13 cellular contexts compared by ENCODE assay signal in the genomic region with DNA sequence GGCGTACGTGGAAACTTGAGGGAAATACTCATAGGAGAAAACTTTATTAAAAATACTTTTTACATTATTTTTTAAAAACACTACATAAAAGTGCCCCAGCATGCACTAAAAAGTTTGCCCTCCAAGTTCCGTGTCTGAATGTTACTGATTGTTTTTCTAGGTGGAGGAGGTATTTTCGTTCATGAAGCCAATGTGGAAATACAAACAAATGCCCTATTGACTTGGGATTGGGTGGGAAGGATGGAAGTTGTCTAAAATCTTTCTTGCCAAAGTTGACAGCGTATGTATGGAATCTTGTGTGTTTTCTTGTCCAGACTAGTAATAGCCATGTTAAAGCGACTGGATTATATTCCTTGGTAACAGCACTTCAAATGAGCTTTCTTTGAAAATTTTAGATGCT. TPM values are rescaled to one million over a fixed set of nuclear protein-coding genes. Genes with fewer than 3 reads are reported as not detected.
DNase-seq lines count a peak whose midpoint lies in the region; ATAC-seq, FAIRE-seq and TF ChIP-seq lines count a peak whose summit lies in the region.
"Had no signal": no experiment of that assay in that cellular context is flagged by ENCODE, and none has a peak within 500 bp of the region (broad histone marks: within the 10 kb centered on the region; RNA-seq: fewer than 3 reads in every experiment).

No MANE protein-coding gene starts in this region.

- H3K27me3 ChIP-seq in ascending aorta (no peaks in the 10 kb centered on the region), keratinocyte (ENCODE audit: control insufficient read depth, extremely low read depth, insufficient read depth, low read length) (no peaks in the 10 kb centered on the region), tibial nerve (peaks cover 0 to 7% of the 10 kb centered on the region in 2 donors)

- peaks cover 4% of the 10 kb centered on the region for H3K9me1 ChIP-seq in keratinocyte (ENCODE audit: control insufficient read depth, extremely low read depth, insufficient read depth, low read length)

- intact Hi-C loops in ascending aorta (cut with DNase I), result no loop called here

- H3K9ac ChIP-seq in keratinocyte (ENCODE audit: control insufficient read depth, extremely low read depth, insufficient read depth, low read length), result peak overlapping the region; percentile 84

- peak overlapping the region; percentile 98 for H3K4me2 ChIP-seq in keratinocyte (ENCODE audit: control insufficient read depth, extremely low read depth, insufficient read depth, low read depth, low read length)

- TF ChIP-seq CTCF in ascending aorta (IDR thresholded peaks at IDR 0.05) (no peak), keratinocyte (optimal IDR thresholded peaks at IDR 0.05 in 1 of 3, IDR thresholded peaks at IDR 0.05 in 1 of 3, conservative IDR thresholded peaks at IDR 0.05 in 1 of 3; ENCODE audit: extremely low read depth in 1 of 3, insufficient read depth in 2 of 3, low read length in 3 of 3) (no peak), tibial nerve (IDR thresholded peaks at IDR 0.05) (no peak)

- ATAC-seq in activated naive CD4-positive, alpha-beta T cell treated with anti-CD3 and anti-CD28 coated beads, Interleukin-2, amount 50 U/mL, for 72 hours, result no peak
- no peak for ATAC-seq in HG03342 (IDR thresholded peaks at IDR 0.05; ENCODE audit: unreplicated experiment)
- no peak for ATAC-seq in GM21360 (IDR thresholded peaks at IDR 0.05; ENCODE audit: unreplicated experiment)

- H3K4me1 Mint-ChIP-seq in activated naive CD4-positive, alpha-beta T cell treated with anti-CD3 and anti-CD28 coated beads, Interleukin-2, amount 10 ng/mL, durations not matched to agents 7 days and 5 days, result peaks cover 8% of the 10 kb centered on the region

- dilution Hi-C loops in keratinocyte (cut with MboI; ENCODE audit: extremely low pct_ligation_motif_present, low sequenced_read_pairs), result no loop called here

- H3K4me1 ChIP-seq in ascending aorta (no peaks in the 10 kb centered on the region), keratinocyte (ENCODE audit: control insufficient read depth, extremely low read depth, insufficient read depth, low read length) (peaks cover 20% of the 10 kb centered on the region), tibial nerve (peaks cover 0 to 42% (median 2%) of the 10 kb centered on the region in 4 donors)

- H2AFZ ChIP-seq in keratinocyte (ENCODE audit: control insufficient read depth, low read length), result no peak overlapping the region

- H4K20me1 ChIP-seq in keratinocyte (ENCODE audit: control insufficient read depth, extremely low read depth, insufficient read depth, low read length), result peaks cover 11% of the 10 kb centered on the region

- peak overlapping the region; percentile 66 for H3K4me3 Mint-ChIP-seq in activated naive CD4-positive, alpha-beta T cell treated with anti-CD3 and anti-CD28 coated beads, Interleukin-2, amount 10 ng/mL, durations not matched to agents 7 days and 5 days
- H3K4me3 Mint-ChIP-seq: central memory CD8-positive, alpha-beta T cell; memory B cell had no signal

- no peak for DNase-seq in activated naive CD4-positive, alpha-beta T cell treated with anti-CD3 and anti-CD28 coated beads, Interleukin-2, amount 10 ng/mL, durations not matched to agents 7 days and 5 days
- DNase-seq in activated naive CD4-positive, alpha-beta T cell treated with anti-CD3 and anti-CD28 coated beads, Interleukin-2, amount 50 U/mL, for 72 hours (ENCODE audit: low spot score in 2 of 2), result no peak
- DNase-seq in ascending aorta (ENCODE audit: low spot score in 2 of 2), result no peak
- DNase-seq in keratinocyte (ENCODE audit: low read depth, low spot score), result no peak
- DNase-seq in tibial nerve (ENCODE audit: low spot score in 2 of 2), result no peak
- DNase-seq in NCI-H526 (lab: John Stamatoyannopoulos, UW), result no peak
- DNase-seq: AML-193, NCI-H1694, T1000 had no signal

- H3K27ac ChIP-seq in ascending aorta, result no peak overlapping the region
- peak overlapping the region; percentile 65 for H3K27ac ChIP-seq in keratinocyte (ENCODE audit: control insufficient read depth, insufficient read depth, low read length)
- H3K27ac ChIP-seq in tibial nerve, result peak overlapping the region in 3 of 4 donors; percentile 77 to 95 (median 91)

- peaks cover 61% of the 10 kb centered on the region for H3K79me2 ChIP-seq in keratinocyte (ENCODE audit: control insufficient read depth, insufficient read depth, low read length)

- H3K36me3 ChIP-seq in ascending aorta, result no peaks in the 10 kb centered on the region
- peaks cover 0 to 8% of the 10 kb centered on the region in 2 experiments for H3K36me3 ChIP-seq in keratinocyte (ENCODE audit: control insufficient read depth in 2 of 2, extremely low read depth in 1 of 2, insufficient read depth in 2 of 2, low read length in 2 of 2)
- no peaks in the 10 kb centered on the region for H3K36me3 ChIP-seq in tibial nerve

- H3K4me3 ChIP-seq in ascending aorta (peak overlapping the region; percentile 81 to 90), keratinocyte (ENCODE audit: control insufficient read depth in 2 of 3, extremely low read depth in 1 of 3, insufficient read depth in 2 of 3, low read depth in 1 of 3, low read length in 3 of 3) (peak overlapping the region; percentile 88 to 93 (median 92)), tibial nerve (peak overlapping the region; percentile 61 to 99 (median 75))

- CTCF ChIA-PET in activated naive CD4-positive, alpha-beta T cell treated with anti-CD3 and anti-CD28 coated beads, Interleukin-2, amount 10 ng/mL, durations not matched to agents 7 days and 5 days (lab: Charles Lee), result interaction anchor here (1.0 kb wide), 1 partner anchor 42 kb away, joined by 4 read pairs; no protein-coding TSS in a partner anchor

- H3K36me3 Mint-ChIP-seq in activated naive CD4-positive, alpha-beta T cell treated with anti-CD3 and anti-CD28 coated beads, Interleukin-2, amount 10 ng/mL, durations not matched to agents 7 days and 5 days, result no peaks in the 10 kb centered on the region
- H3K36me3 Mint-ChIP-seq in activated naive CD4-positive, alpha-beta T cell treated with anti-CD3 and anti-CD28 coated beads, Interleukin-2, amount 50 U/mL, for 72 hours, result no peaks in the 10 kb centered on the region

- no peaks in the 10 kb centered on the region for H3K9me3 Mint-ChIP-seq in activated naive CD4-positive, alpha-beta T cell treated with anti-CD3 and anti-CD28 coated beads, Interleukin-2, amount 10 ng/mL, durations not matched to agents 7 days and 5 days
- no peaks in the 10 kb centered on the region for H3K9me3 Mint-ChIP-seq in activated naive CD4-positive, alpha-beta T cell treated with anti-CD3 and anti-CD28 coated beads, Interleukin-2, amount 50 U/mL, for 72 hours
- H3K9me3 Mint-ChIP-seq: central memory CD8-positive, alpha-beta T cell; memory B cell had no signal

- peaks cover 84% of the 10 kb centered on the region for H3K27me3 Mint-ChIP-seq in activated naive CD4-positive, alpha-beta T cell treated with anti-CD3 and anti-CD28 coated beads, Interleukin-2, amount 10 ng/mL, durations not matched to agents 7 days and 5 days

- FAIRE-seq in keratinocyte (lab: Jason Lieb, UNC), result peak; percentile 20

- H3K9me3 ChIP-seq in ascending aorta (no peaks in the 10 kb centered on the region), keratinocyte (ENCODE audit: control insufficient read depth, low read depth, low read length) (no peaks in the 10 kb centered on the region), tibial nerve (no peaks in the 10 kb centered on the region)

- TF ChIP-seq POLR2A in tibial nerve (IDR thresholded peaks at IDR 0.05), result no peak

- no peak overlapping the region for H3K27ac Mint-ChIP-seq in activated naive CD4-positive, alpha-beta T cell treated with anti-CD3 and anti-CD28 coated beads, Interleukin-2, amount 10 ng/mL, durations not matched to agents 7 days and 5 days
- no peak overlapping the region for H3K27ac Mint-ChIP-seq in activated naive CD4-positive, alpha-beta T cell treated with anti-CD3 and anti-CD28 coated beads, Interleukin-2, amount 50 U/mL, for 72 hours
- H3K27ac Mint-ChIP-seq: memory B cell had no signal

- TF ChIP-seq EP300 in tibial nerve (IDR thresholded peaks at IDR 0.05), result no peak

- 16% methylated on average over 6 of the region's 6 CpGs for WGBS in tibial nerve, 2 donors

RNA-seq across cellular contexts. Expression of gene PROSER2, which starts 1.2 kb away (rescaled TPM):
- 1 to 10 TPM in 1 of 2 donors, under 1 TPM in 1; 0.55 to 1.2 TPM for total RNA-seq in activated naive CD4-positive, alpha-beta T cell treated with anti-CD3 and anti-CD28 coated beads, Interleukin-2, amount 50 U/mL, for 72 hours
- total RNA-seq in ascending aorta, result 4.8 TPM
- polyA plus RNA-seq in keratinocyte, result 7.3 to 13.0 TPM (median 10.2 TPM) in 3 replicates
- 14.9 TPM for polyA plus RNA-seq in keratinocyte (2011; ENCODE audit: low read depth)
- polyA plus RNA-seq in keratinocyte (2011; cell fraction: cytosol; rRNA removed), result 6.2 and 10.5 TPM in 2 replicates
- 11.8 and 14.4 TPM in 2 replicates for polyA plus RNA-seq in keratinocyte (2011; cell fraction: nucleus; rRNA removed)
- 12.9 and 25.7 TPM in 2 replicates for polyA plus RNA-seq in keratinocyte (2012; ENCODE audit: low replicate concordance)
- polyA minus RNA-seq in keratinocyte, result 4.8 to 20.4 TPM (median 6.0 TPM) in 3 replicates
- 16.3 TPM for polyA minus RNA-seq in keratinocyte (2011; cell fraction: cytosol; rRNA and poly(A)+ RNA removed)
- polyA minus RNA-seq in keratinocyte (2011; cell fraction: nucleus; rRNA and poly(A)+ RNA removed), result 7.8 and 14.4 TPM in 2 replicates
- 10 to 100 TPM; 71.1 to 98.4 (median 75.6) TPM for total RNA-seq in tibial nerve

Comparison
In these comparisons a context has a peak if more than half of its experiments do, and no peak if none do; other contexts are left out.
1. H3K27ac ChIP-seq: peak in keratinocyte (single experiment) and tibial nerve (3 of 4); none in ascending aorta (0 of 2).
2. RNA of gene PROSER2, which starts 1.2 kb away (total RNA-seq): 71.1 to 98.4 TPM in tibial nerve; 4.8 TPM in ascending aorta (single experiment) and 0.55 to 1.2 TPM in activated naive CD4-positive, alpha-beta T cell treated with anti-CD3 and anti-CD28 coated beads, Interleukin-2, amount 50 U/mL, for 72 hours; every median in the first group is over 10 times any median in the second.
3. Peak in every context shown above with its lines, with median percentiles within 50 percentile points of each other: H3K4me3 ChIP-seq.